In genomic region chr5:74161171-74161570, GRCh38 we compare ENCODE assay signal across 26 cellular contexts.
"Had no signal": no experiment of that assay in that cellular context is flagged by ENCODE, and none has a peak within 500 bp of the region (broad histone marks: within the 10 kb centered on the region; RNA-seq: fewer than 3 reads in every experiment).

No MANE protein-coding gene starts in this region.

- H3K9me3 ChIP-seq: SJSA1, SK-N-SH had no signal

- H3K27me3 ChIP-seq: brain microvascular endothelial cell, SJSA1 had no signal

- H3K9me2 ChIP-seq: SK-N-SH had no signal

- H3K27ac ChIP-seq: brain microvascular endothelial cell, SJSA1 had no signal

- H3K4me2 ChIP-seq: SK-N-SH had no signal

- H3K9ac ChIP-seq: SK-N-SH had no signal

- ATAC-seq: activated CD4-positive, alpha-beta T cell treated with anti-CD3 and anti-CD28 coated beads for 36 hours; activated CD4-positive, CD25-positive, alpha-beta regulatory T cell treated with anti-CD3 and anti-CD28 coated beads, Interleukin-2, amount 50 U/mL, for 24 hours; activated CD8-positive, alpha-beta T cell treated with anti-CD3 and anti-CD28 coated beads, Interleukin-2, amount 10 ng/mL, durations not matched to agents 7 days and 5 days; Panc1; WTC11 had no signal

- H3K4me3 ChIP-seq: SJSA1 had no signal

- H3K36me3 ChIP-seq: brain microvascular endothelial cell, SJSA1 had no signal

- DNase-seq: activated CD4-positive, alpha-beta T cell treated with anti-CD3 and anti-CD28 coated beads for 36 hours; activated CD4-positive, alpha-beta T cell treated with anti-CD3 and anti-CD28 coated beads, Interleukin-2, amount 10 ng/mL, durations not matched to agents 7 days and 5 days; activated CD4-positive, alpha-beta T cell treated with anti-CD3 and anti-CD28 coated beads, Interleukin-2, amount 50 U/mL, for 48 hours; activated CD8-positive, alpha-beta T cell treated with anti-CD3 and anti-CD28 coated beads, Interleukin-2, amount 10 ng/mL, durations not matched to agents 7 days and 5 days; activated gamma-delta T cell; activated naive CD4-positive, alpha-beta T cell treated with Interleukin-2 at 50 U/mL for 16 hours; activated naive CD8-positive, alpha-beta T cell treated with anti-CD3 and anti-CD28 coated beads, Interleukin-2, amount 10 ng/mL, durations not matched to agents 7 days and 5 days; activated T-cell treated with anti-CD3 and anti-CD28 coated beads, Interleukin-2, amount 50 U/mL, for 24 hours; brain microvascular endothelial cell; central memory CD4-positive, alpha-beta T cell; NCI-H1105; NCI-H1417 treated with DMSO at 0.1 percent for 48 hours; NCI-H187 treated with DMSO at 0.1 percent for 48 hours; NCI-H2081; NCI-H2171 treated with DMSO at 0.1 percent for 48 hours; NCI-H2227 treated with DMSO at 0.1 percent for 48 hours; NCI-H446 treated with DMSO at 0.1 percent for 48 hours; NCI-H524; NCI-H69; RPMI8226; SHP77 treated with DMSO at 0.1 percent for 48 hours; SK-N-SH had no signal
